1 cellular context compared by ENCODE assay signal in genomic region chr11:62556102-62556871, GRCh38.
A peak's percentile ranks its signal among the peaks of the same experiment; 100 is the strongest.
TF ChIP-seq lines count a peak whose summit lies in the region.

No MANE protein-coding gene starts in this region.

TF ChIP-seq in SK-N-SH, 30 proteins besides CTCF, POLR2A, EP300 and RAD21 (continued from another document):
- no peak for TF ChIP-seq TAF1 (IDR thresholded peaks at IDR 0.05; ENCODE audit: borderline replicate concordance, low read depth, low read length)
- no peak for TF ChIP-seq YY1 (IDR thresholded peaks at IDR 0.05; ENCODE audit: low read depth)
- peak; percentile 79 for TF ChIP-seq JUND (IDR thresholded peaks at IDR 0.05)
- no peak for TF ChIP-seq NRF1 (IDR thresholded peaks at IDR 0.05; ENCODE audit: low read depth, low read length)
- no peak for TF ChIP-seq USF2 (IDR thresholded peaks at IDR 0.05; ENCODE audit: borderline replicate concordance, low read depth, low read length)
- 0 out of 2 replicates have a peak, but pooled peaks have one; percentile 29 for TF ChIP-seq IRF3 (IDR thresholded peaks at IDR 0.05; ENCODE audit: low read depth, low read length)
- TF ChIP-seq GABPA (IDR thresholded peaks at IDR 0.05; ENCODE audit: low read depth): peak; percentile 47; the same call in 1 of the 2 replicates
- peak; percentile 100 for TF ChIP-seq RFX5 (IDR thresholded peaks at IDR 0.05; ENCODE audit: low read length)
- TF ChIP-seq MXI1 (IDR thresholded peaks at IDR 0.05; ENCODE audit: low read depth, low read length): no peak
- TF ChIP-seq TEAD4 (IDR thresholded peaks at IDR 0.05; ENCODE audit: borderline replicate concordance, insufficient read depth): no peak
- TF ChIP-seq FOXJ3 (CRISPR knock-in tag; IDR thresholded peaks at IDR 0.05): no peak
- TF ChIP-seq PBX3 (IDR thresholded peaks at IDR 0.05): no peak; the same call in 1 of the 2 replicates
- peak; percentile 81 for TF ChIP-seq POLR2AphosphoS5 (IDR thresholded peaks at IDR 0.05; ENCODE audit: low read depth, low read length)
- no peak for TF ChIP-seq MEF2A (IDR thresholded peaks at IDR 0.05; ENCODE audit: borderline replicate concordance, low read depth)
- no peak for TF ChIP-seq ELF1 (IDR thresholded peaks at IDR 0.05)
- no peak for TF ChIP-seq USF1 (IDR thresholded peaks at IDR 0.05; ENCODE audit: borderline replicate concordance, low read depth)
